Comparison of ENCODE assay signal across 23 cellular contexts in genomic region chr17:36460265-36460937, GRCh38. TPM values are rescaled to one million over a fixed set of nuclear protein-coding genes. Genes with fewer than 3 reads are reported as not detected.
A peak's percentile ranks its signal among the peaks of the same experiment; 100 is the strongest.
DNase-seq lines count a peak whose midpoint lies in the region; ATAC-seq and TF ChIP-seq lines count a peak whose summit lies in the region.
"Had no signal": no experiment of that assay in that cellular context is flagged by ENCODE, and none has a peak within 500 bp of the region (broad histone marks: within the 10 kb centered on the region; RNA-seq: fewer than 3 reads in every experiment).

No MANE protein-coding gene starts in this region.

- intact Hi-C loops in OCI-LY7 (cut with micrococcal nuclease; ENCODE audit: unreplicated experiment) (no loop called here), PC-9 (cut with micrococcal nuclease; ENCODE audit: unreplicated experiment) (no loop called here)

- no peak overlapping the region for H3K4me3 Mint-ChIP-seq in activated CD8-positive, alpha-beta memory T cell treated with anti-CD3 and anti-CD28 coated beads, Interleukin-2, amount 10 ng/mL, durations not matched to agents 7 days and 5 days
- H3K4me3 Mint-ChIP-seq: CD4-positive, alpha-beta memory T cell; GM23338; T-cell had no signal

- H3K27me3 Mint-ChIP-seq in activated CD8-positive, alpha-beta memory T cell treated with anti-CD3 and anti-CD28 coated beads, Interleukin-2, amount 10 ng/mL, durations not matched to agents 7 days and 5 days: peaks cover 43% of the 10 kb centered on the region

- no peaks in the 10 kb centered on the region for H3K9me2 ChIP-seq in OCI-LY7 (ENCODE audit: insufficient read depth, low read length)
- no peaks in the 10 kb centered on the region for H3K9me2 ChIP-seq in PC-9 (ENCODE audit: insufficient read depth)

- POLR2A ChIA-PET in OCI-LY7 (lab: Charles Lee): no interaction called here
- POLR2A ChIA-PET in PC-9 (lab: Charles Lee; ENCODE audit: unreplicated experiment): no interaction called here

- H3K4me3 ChIP-seq in H7 (ENCODE audit: insufficient read depth, low read depth, low read length) (no peak overlapping the region), OCI-LY7 (ENCODE audit: low read depth, low read length, poor library complexity, severe bottlenecking) (no peak overlapping the region), fibroblast of villous mesenchyme (ENCODE audit: low read depth, low read length) (no peak overlapping the region), PC-9 (no peak overlapping the region)
- H3K4me3 ChIP-seq: GM23338 had no signal

- H3K79me2 ChIP-seq in OCI-LY7 (ENCODE audit: insufficient read depth, low read depth, low read length) (no peaks in the 10 kb centered on the region), PC-9 (ENCODE audit: low read depth) (no peaks in the 10 kb centered on the region)

- no peak overlapping the region for H3K27ac Mint-ChIP-seq in activated CD8-positive, alpha-beta memory T cell treated with anti-CD3 and anti-CD28 coated beads, Interleukin-2, amount 10 ng/mL, durations not matched to agents 7 days and 5 days
- H3K27ac Mint-ChIP-seq: GM23338 had no signal

- H3K27me3 ChIP-seq in H7 (ENCODE audit: control insufficient read depth, insufficient read depth, low read length) (peaks cover 5% of the 10 kb centered on the region), PC-9 (ENCODE audit: insufficient read depth, low read depth) (peaks cover 82% of the 10 kb centered on the region)

- H3K4me1 ChIP-seq in OCI-LY7 (ENCODE audit: insufficient read depth, low read length, poor library complexity, severe bottlenecking) (no peaks in the 10 kb centered on the region), PC-9 (replicated peaks; ENCODE audit: insufficient read depth) (no peaks in the 10 kb centered on the region)

- H2AFZ ChIP-seq in OCI-LY7 (ENCODE audit: low read length) (no peak overlapping the region), PC-9 (no peak overlapping the region)
- H2AFZ ChIP-seq: GM23338 had no signal

- peak; percentile 42; the same call in 1 of the 2 replicates for TF ChIP-seq CTCF in OCI-LY7 (conservative IDR thresholded peaks at IDR 0.05; ENCODE audit: low read length)
- TF ChIP-seq CTCF in fibroblast of villous mesenchyme (IDR thresholded peaks at IDR 0.05; ENCODE audit: insufficient read depth, low read depth, low read length): peak; percentile 11
- no peak for TF ChIP-seq CTCF in PC-9 (conservative IDR thresholded peaks at IDR 0.05)

- H3K36me3 Mint-ChIP-seq in activated CD8-positive, alpha-beta memory T cell treated with anti-CD3 and anti-CD28 coated beads, Interleukin-2, amount 10 ng/mL, durations not matched to agents 7 days and 5 days: no peaks in the 10 kb centered on the region
- H3K36me3 Mint-ChIP-seq: CD4-positive, alpha-beta memory T cell had no signal

- BruUV-seq in OCI-LY7 (replicated peaks; lab: Mats Ljungman, UMichigan) (no TSS peak), PC-9 (replicated peaks; lab: Mats Ljungman, UMichigan) (no TSS peak)

- DNase-seq in A172 (ENCODE audit: low spot score) (peak; percentile 0), H7 (peak; percentile 62), OCI-LY7 (ENCODE audit: low spot score) (no peak), fibroblast of villous mesenchyme (ENCODE audit: low read depth) (no peak), COR-L47 (lab: John Stamatoyannopoulos, UW) (no peak), PC-9 (no peak), AML-193 (lab: John Stamatoyannopoulos, UW) (no peak)
- DNase-seq in activated CD8-positive, alpha-beta memory T cell treated with anti-CD3 and anti-CD28 coated beads, Interleukin-2, amount 10 ng/mL, durations not matched to agents 7 days and 5 days: no peak
- DNase-seq: ACHN; C1 segment of cervical spinal cord; CD4-positive, alpha-beta memory T cell; DMS153; Karpas-422; MV-4-11; NCI-H2029; NCI-H446; NCI-H524 treated with DMSO at 0.1 percent for 48 hours; NCI-H774; SHP77; T-cell had no signal

- H3K9me3 ChIP-seq in OCI-LY7 (ENCODE audit: low read length): no peaks in the 10 kb centered on the region
- H3K9me3 ChIP-seq in PC-9 (ENCODE audit: insufficient read depth, low read depth): no peaks in the 10 kb centered on the region

- no peaks in the 10 kb centered on the region for H4K20me1 ChIP-seq in OCI-LY7 (ENCODE audit: insufficient read depth, low read length)
- no peaks in the 10 kb centered on the region for H4K20me1 ChIP-seq in PC-9 (ENCODE audit: insufficient read depth)

- H3K36me3 ChIP-seq in H7 (replicated peaks; ENCODE audit: control insufficient read depth, insufficient read depth, low read length) (no peaks in the 10 kb centered on the region), OCI-LY7 (ENCODE audit: insufficient read depth, low read length) (no peaks in the 10 kb centered on the region), PC-9 (ENCODE audit: low read depth) (no peaks in the 10 kb centered on the region)

- no peak for ATAC-seq in activated CD8-positive, alpha-beta memory T cell treated with anti-CD3 and anti-CD28 coated beads, Interleukin-2, amount 10 ng/mL, durations not matched to agents 7 days and 5 days
- ATAC-seq: GM23338, T-cell had no signal

- H3K27ac ChIP-seq in OCI-LY7 (ENCODE audit: low read depth, low read length, poor library complexity, severe bottlenecking): no peak overlapping the region
- H3K27ac ChIP-seq in PC-9: no peak overlapping the region
- H3K27ac ChIP-seq: 22Rv1, RWPE1 had no signal

- H3F3A ChIP-seq in PC-9 (ENCODE audit: insufficient read depth, low read depth): no peaks in the 10 kb centered on the region

- no peaks in the 10 kb centered on the region for H3K9me3 Mint-ChIP-seq in activated CD8-positive, alpha-beta memory T cell treated with anti-CD3 and anti-CD28 coated beads, Interleukin-2, amount 10 ng/mL, durations not matched to agents 7 days and 5 days (ENCODE audit: low read depth)
- H3K9me3 Mint-ChIP-seq: T-cell had no signal

- CTCF ChIA-PET in OCI-LY7 (lab: Charles Lee; ENCODE audit: unreplicated experiment) (no interaction called here), PC-9 (lab: Charles Lee) (no interaction called here)
- CTCF ChIA-PET in activated CD8-positive, alpha-beta memory T cell treated with anti-CD3 and anti-CD28 coated beads, Interleukin-2, amount 10 ng/mL, durations not matched to agents 7 days and 5 days (lab: Charles Lee): interaction anchor here (1.1 kb wide), 1 partner anchor 23 kb away, joined by 4 read pairs; no protein-coding TSS in a partner anchor

- H3K4me2 ChIP-seq in OCI-LY7 (ENCODE audit: low read length) (no peak overlapping the region), PC-9 (no peak overlapping the region)
- H3K4me2 ChIP-seq: GM23338 had no signal

- no peaks in the 10 kb centered on the region for H3K4me1 Mint-ChIP-seq in activated CD8-positive, alpha-beta memory T cell treated with anti-CD3 and anti-CD28 coated beads, Interleukin-2, amount 10 ng/mL, durations not matched to agents 7 days and 5 days
- H3K4me1 Mint-ChIP-seq: CD4-positive, alpha-beta memory T cell; GM23338 had no signal

RNA-seq across cellular contexts. Expression of gene ZNHIT3, which starts 26.1 kb away (rescaled TPM):
- 47.7 and 89.6 TPM in 2 replicates for total RNA-seq in A172 (2014; rRNA removed; shearing (Covaris generic))
- 81.8 and 85.4 TPM in 2 replicates for total RNA-seq in H7 (2014; rRNA removed; shearing (Covaris generic))
- 40.4 and 42.2 TPM in 2 replicates for total RNA-seq in OCI-LY7 (2014; rRNA removed; shearing (Covaris generic))
- total RNA-seq in OCI-LY7 (2022) (47.7 and 50.2 TPM in 2 replicates), fibroblast of villous mesenchyme (15.5 and 17.7 TPM in 2 replicates), PC-9 (2021) (32.1 and 35.5 TPM in 2 replicates)
- 10 to 100 TPM; 34.3 to 45.8 TPM for total RNA-seq in activated CD8-positive, alpha-beta memory T cell treated with anti-CD3 and anti-CD28 coated beads, Interleukin-2, amount 10 ng/mL, durations not matched to agents 7 days and 5 days

Comparison
In these comparisons a context has a peak if more than half of its experiments do, and no peak if none do; other contexts are left out.
1. DNase-seq: peak in A172 (single experiment) and H7 (single experiment); none in OCI-LY7 (single experiment), fibroblast of villous mesenchyme (single experiment), COR-L47 (single experiment), PC-9 (0 of 2), activated CD8-positive, alpha-beta memory T cell treated with anti-CD3 and anti-CD28 coated beads, Interleukin-2, amount 10 ng/mL, durations not matched to agents 7 days and 5 days (single experiment) and AML-193 (0 of 2).